ENCODE assay signal across 21 cellular contexts in genomic region chr14:69776875-69777453, GRCh38. TPM values are rescaled to one million over a fixed set of nuclear protein-coding genes. Genes with fewer than 3 reads are reported as not detected.
A peak's percentile ranks its signal among the peaks of the same experiment; 100 is the strongest.
DNase-seq lines count a peak whose midpoint lies in the region; ATAC-seq, FAIRE-seq and TF ChIP-seq lines count a peak whose summit lies in the region.
"Had no signal": no experiment of that assay in that cellular context is flagged by ENCODE, and none has a peak within 500 bp of the region (broad histone marks: within the 10 kb centered on the region; RNA-seq: fewer than 3 reads in every experiment).

No MANE protein-coding gene starts in this region.

- peak; percentile 58; the same call in 1 of the 2 replicates for TF ChIP-seq POLR2A in GM12891 (IDR thresholded peaks at IDR 0.05; ENCODE audit: low read depth, low read length)

- H3K27me3 ChIP-seq in parathyroid adenoma (ENCODE audit: control insufficient read depth, insufficient read depth, low read length) = no peaks in the 10 kb centered on the region
- H3K27me3 ChIP-seq: BLaER1 treated with 17β-estradiol and CSF1 and Interleukin-3, amounts not matched to agents 10 nM and 100 nM; heart left ventricle; left lung had no signal

- H3K4me3 ChIP-seq in parathyroid adenoma (ENCODE audit: low read depth, low read length) = no peak overlapping the region
- H3K4me3 ChIP-seq: BLaER1 treated with 17β-estradiol and CSF1 and Interleukin-3, amounts not matched to agents 10 nM and 100 nM; heart left ventricle; left lung had no signal

- no peak for TF ChIP-seq CTCF in parathyroid adenoma (IDR thresholded peaks at IDR 0.05)

- peaks cover 3% of the 10 kb centered on the region for H3K79me2 ChIP-seq in parathyroid adenoma

- no peak overlapping the region for H3K4me3 Mint-ChIP-seq in activated CD4-positive, alpha-beta memory T cell treated with anti-CD3 and anti-CD28 coated beads for 36 hours
- H3K4me3 Mint-ChIP-seq in activated CD4-positive, alpha-beta memory T cell treated with anti-CD3 and anti-CD28 coated beads, Interleukin-2, amount 10 ng/mL, durations not matched to agents 7 days and 5 days = no peak overlapping the region
- peak overlapping the region; percentile 9 for H3K4me3 Mint-ChIP-seq in activated naive CD8-positive, alpha-beta T cell treated with anti-CD3 and anti-CD28 coated beads for 36 hours

- H3K4me2 ChIP-seq in parathyroid adenoma (ENCODE audit: low read length) = peak overlapping the region; percentile 29
- H3K4me2 ChIP-seq: BLaER1 treated with 17β-estradiol and CSF1 and Interleukin-3, amounts not matched to agents 10 nM and 100 nM; SK-N-SH had no signal

- no peak for ATAC-seq in GM18868 (IDR thresholded peaks at IDR 0.05; ENCODE audit: unreplicated experiment)
- ATAC-seq: heart left ventricle, left lung had no signal

- no peak overlapping the region for H3K27ac ChIP-seq in parathyroid adenoma
- H3K27ac ChIP-seq: BLaER1 treated with 17β-estradiol and CSF1 and Interleukin-3, amounts not matched to agents 10 nM and 100 nM; left lung had no signal

- no peak for DNase-seq in activated CD4-positive, alpha-beta memory T cell treated with anti-CD3 and anti-CD28 coated beads for 36 hours
- no peak for DNase-seq in activated CD4-positive, alpha-beta memory T cell treated with anti-CD3 and anti-CD28 coated beads, Interleukin-2, amount 10 ng/mL, durations not matched to agents 7 days and 5 days
- DNase-seq in GM12891 (ENCODE audit: insufficient read length, low spot score) = no peak
- no peak for DNase-seq in activated naive CD8-positive, alpha-beta T cell treated with anti-CD3 and anti-CD28 coated beads for 36 hours
- DNase-seq in activated effector memory CD4-positive, alpha-beta T cell treated with anti-CD3 and anti-CD28 coated beads, Interleukin-2, amount 50 U/mL, for 16 hours = no peak
- DNase-seq in RKO (ENCODE audit: low spot score) = no peak
- DNase-seq: DMS 273 treated with DMSO at 0.1 percent for 48 hours, heart left ventricle, left lung, midbrain, NCI-H1417, NCI-H524 treated with DMSO at 0.1 percent for 48 hours, RPMI8226, SK-N-SH, substantia nigra had no signal

- no peaks in the 10 kb centered on the region for H3K36me3 ChIP-seq in parathyroid adenoma (ENCODE audit: control insufficient read depth, insufficient read depth, low read length)

- no peak overlapping the region for H3K9ac ChIP-seq in parathyroid adenoma
- H3K9ac ChIP-seq: BLaER1 treated with 17β-estradiol and CSF1 and Interleukin-3, amounts not matched to agents 10 nM and 100 nM; SK-N-SH had no signal

- CTCF ChIA-PET in activated CD4-positive, alpha-beta memory T cell treated with anti-CD3 and anti-CD28 coated beads for 36 hours (lab: Charles Lee) = interaction anchor here (0.9 kb wide), 1 partner anchor 192 kb away, joined by 3 read pairs; no protein-coding TSS in a partner anchor
- CTCF ChIA-PET in activated CD4-positive, alpha-beta memory T cell treated with anti-CD3 and anti-CD28 coated beads, Interleukin-2, amount 10 ng/mL, durations not matched to agents 7 days and 5 days (lab: Charles Lee) = interaction anchor here (1.3 kb wide), 1 partner anchor 46 kb away, joined by 3 read pairs; no protein-coding TSS in a partner anchor

- no peak for FAIRE-seq in GM12891 (lab: Jason Lieb, UNC)
- FAIRE-seq: A204.1, bronchial epithelial cell had no signal

- H3K9me3 ChIP-seq in parathyroid adenoma (ENCODE audit: control insufficient read depth, low read length) = no peaks in the 10 kb centered on the region
- H3K9me3 ChIP-seq: BLaER1 treated with 17β-estradiol and CSF1 and Interleukin-3, amounts not matched to agents 10 nM and 100 nM; heart left ventricle; left lung; SK-N-SH had no signal

- no peak overlapping the region for H2AFZ ChIP-seq in parathyroid adenoma

- peaks cover 8% of the 10 kb centered on the region for H3K4me1 ChIP-seq in parathyroid adenoma

- no peaks in the 10 kb centered on the region for H3K27me3 Mint-ChIP-seq in activated CD4-positive, alpha-beta memory T cell treated with anti-CD3 and anti-CD28 coated beads for 36 hours
- no peaks in the 10 kb centered on the region for H3K27me3 Mint-ChIP-seq in activated CD4-positive, alpha-beta memory T cell treated with anti-CD3 and anti-CD28 coated beads, Interleukin-2, amount 10 ng/mL, durations not matched to agents 7 days and 5 days
- no peaks in the 10 kb centered on the region for H3K27me3 Mint-ChIP-seq in activated naive CD8-positive, alpha-beta T cell treated with anti-CD3 and anti-CD28 coated beads for 36 hours

- H3K36me3 Mint-ChIP-seq in activated CD4-positive, alpha-beta memory T cell treated with anti-CD3 and anti-CD28 coated beads for 36 hours = peaks cover 70% of the 10 kb centered on the region
- H3K36me3 Mint-ChIP-seq in activated CD4-positive, alpha-beta memory T cell treated with anti-CD3 and anti-CD28 coated beads, Interleukin-2, amount 10 ng/mL, durations not matched to agents 7 days and 5 days (ENCODE audit: low read depth) = peaks cover 86% of the 10 kb centered on the region
- H3K36me3 Mint-ChIP-seq in activated naive CD8-positive, alpha-beta T cell treated with anti-CD3 and anti-CD28 coated beads for 36 hours = peaks cover 75% of the 10 kb centered on the region

- no peaks in the 10 kb centered on the region for H3K9me3 Mint-ChIP-seq in activated CD4-positive, alpha-beta memory T cell treated with anti-CD3 and anti-CD28 coated beads for 36 hours
- H3K9me3 Mint-ChIP-seq in activated CD4-positive, alpha-beta memory T cell treated with anti-CD3 and anti-CD28 coated beads, Interleukin-2, amount 10 ng/mL, durations not matched to agents 7 days and 5 days = no peaks in the 10 kb centered on the region
- H3K9me3 Mint-ChIP-seq in activated naive CD8-positive, alpha-beta T cell treated with anti-CD3 and anti-CD28 coated beads for 36 hours = no peaks in the 10 kb centered on the region

- peak overlapping the region; percentile 74 for H3K27ac Mint-ChIP-seq in activated CD4-positive, alpha-beta memory T cell treated with anti-CD3 and anti-CD28 coated beads for 36 hours
- no peak overlapping the region for H3K27ac Mint-ChIP-seq in activated CD4-positive, alpha-beta memory T cell treated with anti-CD3 and anti-CD28 coated beads, Interleukin-2, amount 10 ng/mL, durations not matched to agents 7 days and 5 days
- H3K27ac Mint-ChIP-seq in activated naive CD8-positive, alpha-beta T cell treated with anti-CD3 and anti-CD28 coated beads for 36 hours = peak overlapping the region; percentile 86

- intact Hi-C loops in activated CD4-positive, alpha-beta memory T cell treated with anti-CD3 and anti-CD28 coated beads for 36 hours (cut with micrococcal nuclease) = no loop called here

- POLR2A ChIA-PET in activated CD4-positive, alpha-beta memory T cell treated with anti-CD3 and anti-CD28 coated beads for 36 hours (lab: Charles Lee) = interaction anchor here (1.3 to 1.5 kb wide), 2 partner anchors 10 to 75 kb away, joined by 5 to 9 read pairs; partner anchors contain the start of gene SRSF5
- POLR2A ChIA-PET in activated CD4-positive, alpha-beta memory T cell treated with anti-CD3 and anti-CD28 coated beads, Interleukin-2, amount 10 ng/mL, durations not matched to agents 7 days and 5 days (lab: Charles Lee) = interaction anchor here (0.6 to 5.8 kb wide), 2 partner anchors 9 to 13 kb away, joined by 3 to 39 read pairs; partner anchors contain the start of gene SRSF5

- H3K4me1 Mint-ChIP-seq in activated CD4-positive, alpha-beta memory T cell treated with anti-CD3 and anti-CD28 coated beads for 36 hours (ENCODE audit: low read depth) = peaks cover 67% of the 10 kb centered on the region
- H3K4me1 Mint-ChIP-seq in activated CD4-positive, alpha-beta memory T cell treated with anti-CD3 and anti-CD28 coated beads, Interleukin-2, amount 10 ng/mL, durations not matched to agents 7 days and 5 days = peaks cover 51% of the 10 kb centered on the region
- peaks cover 62% of the 10 kb centered on the region for H3K4me1 Mint-ChIP-seq in activated naive CD8-positive, alpha-beta T cell treated with anti-CD3 and anti-CD28 coated beads for 36 hours

TF ChIP-seq in GM12891, 5 proteins besides CTCF, POLR2A, EP300 and RAD21:
- TF ChIP-seq SPI1 (IDR thresholded peaks at IDR 0.05; ENCODE audit: low read depth, low read length) (no peak), PAX5 (IDR thresholded peaks at IDR 0.05; ENCODE audit: insufficient read depth, low read length, severe bottlenecking) (no peak), POU2F2 (IDR thresholded peaks at IDR 0.05; ENCODE audit: low read depth, low read length) (no peak), POLR2AphosphoS5 (IDR thresholded peaks at IDR 0.05; ENCODE audit: low read depth, low read length) (peak; percentile 73; the same call in 1 of the 2 replicates)

RNA-seq across cellular contexts. Expression of gene SRSF5, which starts 10.0 kb away (rescaled TPM):
- 100 to 1,000 TPM; 289 to 303 TPM for total RNA-seq in activated CD4-positive, alpha-beta memory T cell treated with anti-CD3 and anti-CD28 coated beads for 36 hours
- 100 to 1,000 TPM; 368 to 376 TPM for total RNA-seq in activated CD4-positive, alpha-beta memory T cell treated with anti-CD3 and anti-CD28 coated beads, Interleukin-2, amount 10 ng/mL, durations not matched to agents 7 days and 5 days
- polyA plus RNA-seq in GM12891 (2012; ENCODE audit: low read depth, missing spikeins) = 378 TPM
- total RNA-seq in activated naive CD8-positive, alpha-beta T cell treated with anti-CD3 and anti-CD28 coated beads for 36 hours = 100 to 1,000 TPM; 310 to 318 TPM

RNA-seq across cellular contexts. Expression of gene SLC10A1, which starts 20.1 kb away (rescaled TPM):
- total RNA-seq in activated CD4-positive, alpha-beta memory T cell treated with anti-CD3 and anti-CD28 coated beads for 36 hours = not detected
- total RNA-seq in activated CD4-positive, alpha-beta memory T cell treated with anti-CD3 and anti-CD28 coated beads, Interleukin-2, amount 10 ng/mL, durations not matched to agents 7 days and 5 days = not detected
- polyA plus RNA-seq in GM12891 (2012; ENCODE audit: low read depth, missing spikeins) = 0.05 TPM
- total RNA-seq in activated naive CD8-positive, alpha-beta T cell treated with anti-CD3 and anti-CD28 coated beads for 36 hours = not detected
- total RNA-seq: bronchial epithelial cell, heart left ventricle, left lung, urinary bladder had no signal
- polyA plus RNA-seq: heart left ventricle, SK-N-SH had no signal
